24 cellular contexts compared by ENCODE assay signal in genomic region chr9:130430734-130431535, GRCh38. TPM values are rescaled to one million over a fixed set of nuclear protein-coding genes. Genes with fewer than 3 reads are reported as not detected.
"Had no signal": no experiment of that assay in that cellular context is flagged by ENCODE, and none has a peak within 500 bp of the region (broad histone marks: within the 10 kb centered on the region; RNA-seq: fewer than 3 reads in every experiment).

No MANE protein-coding gene starts in this region.

- ATAC-seq: heart right ventricle; left ventricle myocardium superior; lower lobe of right lung; naive thymus-derived CD8-positive, alpha-beta T cell; pancreas; sciatic nerve; stimulated activated effector memory CD8-positive, alpha-beta T cell treated with anti-CD3 and anti-CD28 coated beads, Interleukin-12 subunit alpha, Interleukin-12 subunit beta, amount 100 ng/mL, for 72 hours had no signal

- DNase-seq: dermis blood vessel endothelial cell; effector memory CD4-positive, alpha-beta T cell; esophagus squamous epithelium; foreskin melanocyte; glutamatergic neuron; heart right ventricle; hippocampal formation; kidney glomerular epithelial cell; left ventricle myocardium superior; lower lobe of right lung; naive thymus-derived CD8-positive, alpha-beta T cell; nephron progenitor cell; occipital lobe; retina; stimulated activated CD4-positive, alpha-beta T cell treated with anti-CD3 and anti-CD28 coated beads, Interleukin-12 subunit alpha, Interleukin-12 subunit beta, amount 100 ng/mL, for 4 hours; stimulated activated CD4-positive, alpha-beta T cell treated with anti-CD3 and anti-CD28 coated beads, Interleukin-1b, Interleukin-23, amount 100 ng/mL, for 48 hours; stimulated activated CD4-positive, alpha-beta T cell treated with anti-CD3 and anti-CD28 coated beads, Interleukin-4, amount 100 ng/mL, for 1 hour; stimulated activated naive CD4-positive, alpha-beta T cell treated with Interleukin-2 at 50 U/mL for 16 hours; stomach; thyroid gland had no signal

- H3K27ac ChIP-seq: coronary artery, esophagus squamous epithelium, heart right ventricle, lower lobe of right lung, pancreas, stomach, thyroid gland had no signal

RNA-seq across cellular contexts. Expression of gene ASS1, which starts 13.8 kb away (rescaled TPM):
- total RNA-seq: naive thymus-derived CD8-positive, alpha-beta T cell had no signal
